In genomic region chr6:83852528-83853177, GRCh38 we compare ENCODE assay signal across 10 cellular contexts. TPM values are rescaled to one million over a fixed set of nuclear protein-coding genes. Genes with fewer than 3 reads are reported as not detected.
DNase-seq lines count a peak whose midpoint lies in the region; ATAC-seq, FAIRE-seq and TF ChIP-seq lines count a peak whose summit lies in the region.
"Had no signal": no experiment of that assay in that cellular context is flagged by ENCODE, and none has a peak within 500 bp of the region (broad histone marks: within the 10 kb centered on the region; RNA-seq: fewer than 3 reads in every experiment).

No MANE protein-coding gene starts in this region.

- H3K4me3 ChIP-seq in astrocyte of the cerebellum (ENCODE audit: low read depth, low read length) (peak overlapping the region; percentile 42), kidney (ENCODE audit: low read length in 2 of 2) (peak overlapping the region; percentile 50 to 52)

- CTCF ChIA-PET in activated CD4-positive, alpha-beta T cell treated with anti-CD3 and anti-CD28 coated beads for 36 hours (lab: Charles Lee), result interaction anchor here (0.5 kb wide), 1 partner anchor 17 kb away, joined by 7 read pairs; no protein-coding TSS in a partner anchor

- POLR2A ChIA-PET in activated CD4-positive, alpha-beta T cell treated with anti-CD3 and anti-CD28 coated beads for 36 hours (lab: Charles Lee), result no interaction called here

- TF ChIP-seq CTCF in astrocyte of the cerebellum (IDR thresholded peaks at IDR 0.05; ENCODE audit: low read depth, low read length, missing control alignments) (no peak), kidney (IDR thresholded peaks at IDR 0.05; ENCODE audit: borderline replicate concordance, extremely low read depth, insufficient read depth) (no peak)

- DNase-seq in activated CD4-positive, alpha-beta T cell treated with anti-CD3 and anti-CD28 coated beads for 36 hours, result no peak
- DNase-seq in activated CD4-positive, alpha-beta T cell treated with anti-CD3 and anti-CD28 coated beads for 1 hour, result no peak
- DNase-seq in astrocyte of the cerebellum (ENCODE audit: low read depth) (no peak), kidney (no peak), superior temporal gyrus (ENCODE audit: extremely low spot score) (peak; percentile 66), globus pallidus (ENCODE audit: low spot score) (no peak)
- DNase-seq: NCI-H187 treated with DMSO at 0.1 percent for 48 hours had no signal

- H3K9me3 Mint-ChIP-seq in activated CD4-positive, alpha-beta T cell treated with anti-CD3 and anti-CD28 coated beads for 36 hours (ENCODE audit: low read depth), result no peaks in the 10 kb centered on the region

- peaks cover 51% of the 10 kb centered on the region for H3K27me3 Mint-ChIP-seq in activated CD4-positive, alpha-beta T cell treated with anti-CD3 and anti-CD28 coated beads for 36 hours

- H3K9me3 ChIP-seq in kidney (ENCODE audit: control insufficient read depth in 1 of 2, low read length in 2 of 2), result no peaks in the 10 kb centered on the region

- peak overlapping the region; percentile 65 for H3K4me3 Mint-ChIP-seq in activated CD4-positive, alpha-beta T cell treated with anti-CD3 and anti-CD28 coated beads for 36 hours

- intact Hi-C loops in activated CD4-positive, alpha-beta T cell treated with anti-CD3 and anti-CD28 coated beads for 36 hours (cut with DNase I, micrococcal nuclease), result loop anchor here in 1 of 2 experiments (10.0 kb wide), 2 partner anchors 1792 to 1822 kb away; partner anchors contain the start of gene SYNCRIP
- intact Hi-C loops in kidney (cut with DNase I), result no loop called here

- no peak overlapping the region for H3K9ac ChIP-seq in kidney (ENCODE audit: low read length in 2 of 2)

- H3K27ac Mint-ChIP-seq in activated CD4-positive, alpha-beta T cell treated with anti-CD3 and anti-CD28 coated beads for 36 hours, result no peak overlapping the region

- in situ Hi-C loops in astrocyte of the cerebellum (cut with HindIII; ENCODE audit: low sequenced_read_pairs), result no loop called here

- no peak for FAIRE-seq in kidney (lab: Jason Lieb, UNC)

- peaks cover 0 to 9% of the 10 kb centered on the region in 2 donors for H3K4me1 ChIP-seq in kidney (ENCODE audit: control insufficient read depth in 1 of 2, insufficient read depth in 1 of 2, low read depth in 1 of 2, low read length in 2 of 2)

- peaks cover 5% of the 10 kb centered on the region for H3K4me1 Mint-ChIP-seq in activated CD4-positive, alpha-beta T cell treated with anti-CD3 and anti-CD28 coated beads for 36 hours

- no peaks in the 10 kb centered on the region for H3K36me3 ChIP-seq in kidney (ENCODE audit: control insufficient read depth in 1 of 2, insufficient read depth in 2 of 2, low read length in 2 of 2)

- no peak for ATAC-seq in activated CD4-positive, alpha-beta T cell treated with anti-CD3 and anti-CD28 coated beads for 36 hours
- no peak for ATAC-seq in GM21786 (IDR thresholded peaks at IDR 0.05; ENCODE audit: unreplicated experiment)
- no peak for ATAC-seq in HG03159 (IDR thresholded peaks at IDR 0.05; ENCODE audit: unreplicated experiment)

- no peaks in the 10 kb centered on the region for H3K36me3 Mint-ChIP-seq in activated CD4-positive, alpha-beta T cell treated with anti-CD3 and anti-CD28 coated beads for 36 hours (ENCODE audit: low read depth)

- no peak overlapping the region for H3K27ac ChIP-seq in kidney (ENCODE audit: low read depth in 2 of 2, low read length in 2 of 2)

RNA-seq across cellular contexts. Expression of gene RIPPLY2, which starts 0.5 kb away (rescaled TPM):
- not detected for total RNA-seq in activated CD4-positive, alpha-beta T cell treated with anti-CD3 and anti-CD28 coated beads for 36 hours
- total RNA-seq in kidney, result 0.38 TPM
- not detected for polyA plus RNA-seq in kidney (ENCODE audit: insufficient read depth, low read depth, low replicate concordance)
- total RNA-seq: mucosa of gallbladder had no signal

RNA-seq across cellular contexts. Expression of gene CYB5R4, which starts 6.8 kb away (rescaled TPM):
- 10 to 100 TPM; 21.9 to 28.2 TPM for total RNA-seq in activated CD4-positive, alpha-beta T cell treated with anti-CD3 and anti-CD28 coated beads for 36 hours
- 18.7 TPM for total RNA-seq in kidney
- polyA plus RNA-seq in kidney (ENCODE audit: insufficient read depth, low read depth, low replicate concordance), result 8.0 TPM
